Comparison of ENCODE assay signal across 9 cellular contexts in genomic region chr3:184565421-184566211, GRCh38.
DNase-seq lines count a peak whose midpoint lies in the region; ATAC-seq and TF ChIP-seq lines count a peak whose summit lies in the region.
"Had no signal": no experiment of that assay in that cellular context is flagged by ENCODE, and none has a peak within 500 bp of the region (broad histone marks: within the 10 kb centered on the region; RNA-seq: fewer than 3 reads in every experiment).

No MANE protein-coding gene starts in this region.

- peak overlapping the region; percentile 38 to 73 for H3K27ac ChIP-seq in tibial artery

- H3K36me3 ChIP-seq in tibial artery: no peaks in the 10 kb centered on the region

- H3K4me3 ChIP-seq in tibial artery: no peak overlapping the region
- H3K4me3 ChIP-seq: K562 had no signal

- no peak for TF ChIP-seq CTCF in tibial artery (IDR thresholded peaks at IDR 0.05)

- no peaks in the 10 kb centered on the region for H3K9me3 ChIP-seq in tibial artery

- ATAC-seq in SK-N-SH treated with all-trans-retinoic acid at 6 μM for 48 hours (peak; percentile 29), GM19395 (IDR thresholded peaks at IDR 0.05; ENCODE audit: unreplicated experiment) (no peak)
- ATAC-seq: K562 had no signal

- H3K4me1 ChIP-seq in tibial artery: peaks cover 0 to 79% (median 39%) of the 10 kb centered on the region in 4 donors

- no peaks in the 10 kb centered on the region for H3K27me3 ChIP-seq in tibial artery

- peak; percentile 73 for DNase-seq in DMS 273 (lab: John Stamatoyannopoulos, UW; ENCODE audit: unreplicated experiment)
- no peak for DNase-seq in DMS 273 treated with DMSO at 0.1 percent for 48 hours (lab: John Stamatoyannopoulos, UW)
- peak; percentile 10 for DNase-seq in inferior parietal cortex (ENCODE audit: extremely low spot score)
- no peak for DNase-seq in tibial artery
- DNase-seq in stimulated activated CD4-positive, alpha-beta T cell treated with anti-CD3 and anti-CD28 coated beads, Interleukin-1b, Interleukin-23, amount 100 ng/mL, for 48 hours: no peak
- no peak for DNase-seq in NCI-H187 (lab: John Stamatoyannopoulos, UW)

- intact Hi-C loops in tibial artery (cut with DNase I; ENCODE audit: low total_unique reads): loop anchor here (5.0 kb wide), 1 partner anchor 147 kb away; the partner anchor contains the start of gene MAGEF1

TF ChIP-seq in SK-N-SH treated with all-trans-retinoic acid at 6 μM for 48 hours, 23 proteins besides CTCF, POLR2A, EP300 and RAD21:
- no peak for TF ChIP-seq CSDC2 (CRISPR knock-in tag; IDR thresholded peaks at IDR 0.05)
- TF ChIP-seq PATZ1 (CRISPR knock-in tag; IDR thresholded peaks at IDR 0.05; ENCODE audit: borderline replicate concordance): no peak
- TF ChIP-seq ISL1 (CRISPR knock-in tag; IDR thresholded peaks at IDR 0.05): no peak
- no peak for TF ChIP-seq POU6F1 (CRISPR knock-in tag; IDR thresholded peaks at IDR 0.05; ENCODE audit: borderline replicate concordance, low read depth)
- no peak for TF ChIP-seq CSRNP3 (CRISPR knock-in tag; IDR thresholded peaks at IDR 0.05)
- no peak for TF ChIP-seq ZFP30 (CRISPR knock-in tag; IDR thresholded peaks at IDR 0.05)
- no peak for TF ChIP-seq OSR1 (CRISPR knock-in tag; IDR thresholded peaks at IDR 0.05)
- no peak for TF ChIP-seq ZNF8 (CRISPR knock-in tag; IDR thresholded peaks at IDR 0.05)
- no peak for TF ChIP-seq TCF4 (CRISPR knock-in tag; IDR thresholded peaks at IDR 0.05; ENCODE audit: borderline replicate concordance)
- no peak for TF ChIP-seq PPARA (CRISPR knock-in tag; IDR thresholded peaks at IDR 0.05; ENCODE audit: borderline replicate concordance)
- no peak for TF ChIP-seq GLIS3 (CRISPR knock-in tag; IDR thresholded peaks at IDR 0.05)
- no peak for TF ChIP-seq TOX (CRISPR knock-in tag; IDR thresholded peaks at IDR 0.05; ENCODE audit: borderline replicate concordance)
- no peak for TF ChIP-seq ZNF565 (CRISPR knock-in tag; conservative IDR thresholded peaks at IDR 0.05; ENCODE audit: low read depth)
- TF ChIP-seq ZFP3 (CRISPR knock-in tag; IDR thresholded peaks at IDR 0.05): no peak
- no peak for TF ChIP-seq ZNF70 (CRISPR knock-in tag; IDR thresholded peaks at IDR 0.05)
- no peak for TF ChIP-seq BACH2 (CRISPR knock-in tag; IDR thresholded peaks at IDR 0.05; ENCODE audit: borderline replicate concordance)
- no peak for TF ChIP-seq TSHZ2 (CRISPR knock-in tag; IDR thresholded peaks at IDR 0.05)
- TF ChIP-seq ESRRG (CRISPR knock-in tag; IDR thresholded peaks at IDR 0.05): no peak
- no peak for TF ChIP-seq RARB (CRISPR knock-in tag; IDR thresholded peaks at IDR 0.05)

Comparison
In these comparisons a context has a peak if more than half of its experiments do, and no peak if none do; other contexts are left out.
1. DNase-seq: peak in DMS 273 (single experiment) and inferior parietal cortex (single experiment); none in DMS 273 treated with DMSO at 0.1 percent for 48 hours (single experiment), tibial artery (0 of 2), stimulated activated CD4-positive, alpha-beta T cell treated with anti-CD3 and anti-CD28 coated beads, Interleukin-1b, Interleukin-23, amount 100 ng/mL, for 48 hours (single experiment) and NCI-H187 (0 of 2).